Comparison of ENCODE assay signal across 17 cellular contexts in the genomic region with DNA sequence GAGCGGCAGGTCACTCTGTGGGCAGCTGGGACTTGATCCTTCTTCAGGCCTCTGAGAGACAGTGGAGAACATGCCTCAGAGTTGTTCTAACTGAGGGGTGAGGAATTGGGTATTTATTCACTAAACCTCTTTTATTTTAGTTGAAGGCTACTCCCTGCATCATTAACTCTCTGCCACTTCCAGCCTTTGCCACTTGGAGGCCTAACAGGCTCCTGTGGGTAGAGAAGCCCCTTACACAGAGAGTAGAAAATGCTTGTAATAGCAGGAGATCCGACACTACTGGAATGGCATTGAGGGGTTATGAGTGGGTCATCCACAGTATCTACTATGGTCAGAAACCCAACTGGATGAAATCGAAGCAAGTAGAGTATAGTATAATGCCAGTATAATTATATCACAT.
"Had no signal": no experiment of that assay in that cellular context is flagged by ENCODE, and none has a peak within 500 bp of the region (broad histone marks: within the 10 kb centered on the region; RNA-seq: fewer than 3 reads in every experiment).

No MANE protein-coding gene starts in this region.

- ATAC-seq: effector memory CD8-positive, alpha-beta T cell; foreskin keratinocyte; psoas muscle; right cardiac atrium had no signal

- H3K4me1 Mint-ChIP-seq: activated naive CD4-positive, alpha-beta T cell treated with anti-CD3 and anti-CD28 coated beads, Interleukin-2, amount 50 U/mL, for 24 hours had no signal

- H3K4me1 ChIP-seq: foreskin keratinocyte, left ventricle myocardium inferior, tibial nerve had no signal

- DNase-seq: activated CD4-positive, alpha-beta T cell treated with anti-CD3 and anti-CD28 coated beads, Interleukin-2, amount 50 U/mL, for 4 hours; activated gamma-delta T cell; dermis blood vessel endothelial cell; effector memory CD8-positive, alpha-beta T cell; foreskin keratinocyte; hippocampal formation; left ventricle myocardium inferior; mammary epithelial cell; psoas muscle; right cardiac atrium; stimulated activated CD4-positive, alpha-beta T cell treated with anti-CD3 and anti-CD28 coated beads, Interleukin-2, amount 100 ng/mL, for 24 hours; stimulated activated naive CD4-positive, alpha-beta T cell treated with Interleukin-2 at 50 U/mL for 16 hours had no signal

- H3K27me3 ChIP-seq: cardiac muscle cell, foreskin keratinocyte, tibial nerve had no signal

- H3K36me3 Mint-ChIP-seq: activated naive CD4-positive, alpha-beta T cell treated with anti-CD3 and anti-CD28 coated beads, Interleukin-2, amount 50 U/mL, for 24 hours had no signal

- H3K27ac Mint-ChIP-seq: activated naive CD4-positive, alpha-beta T cell treated with anti-CD3 and anti-CD28 coated beads, Interleukin-2, amount 50 U/mL, for 24 hours; effector memory CD8-positive, alpha-beta T cell; T-helper 1 cell treated with Interleukin-12 subunit alpha and Interleukin-12 subunit beta and Interleukin-4 antibody, amounts not matched to agents 30 μg/mL and 1 μg/mL, for 36 hours had no signal

- H3K27me3 Mint-ChIP-seq: effector memory CD8-positive, alpha-beta T cell had no signal

- H3K4me3 Mint-ChIP-seq: activated naive CD4-positive, alpha-beta T cell treated with anti-CD3 and anti-CD28 coated beads, Interleukin-2, amount 50 U/mL, for 24 hours; effector memory CD8-positive, alpha-beta T cell; T-helper 1 cell treated with Interleukin-12 subunit alpha and Interleukin-12 subunit beta and Interleukin-4 antibody, amounts not matched to agents 30 μg/mL and 1 μg/mL, for 36 hours had no signal

- H3K27ac ChIP-seq: cardiac muscle cell, foreskin keratinocyte, left ventricle myocardium inferior, psoas muscle, tibial nerve, VCaP had no signal

- H3K9me3 Mint-ChIP-seq: activated naive CD4-positive, alpha-beta T cell treated with anti-CD3 and anti-CD28 coated beads, Interleukin-2, amount 50 U/mL, for 24 hours; T-helper 1 cell treated with Interleukin-12 subunit alpha and Interleukin-12 subunit beta and Interleukin-4 antibody, amounts not matched to agents 30 μg/mL and 1 μg/mL, for 36 hours had no signal

- H3K9me3 ChIP-seq: left ventricle myocardium inferior, psoas muscle, tibial nerve had no signal
